25 cellular contexts compared by ENCODE assay signal in genomic region chr4:666436-666810, GRCh38. TPM values are rescaled to one million over a fixed set of nuclear protein-coding genes. Genes with fewer than 3 reads are reported as not detected.
"Had no signal": no experiment of that assay in that cellular context is flagged by ENCODE, and none has a peak within 500 bp of the region (broad histone marks: within the 10 kb centered on the region; RNA-seq: fewer than 3 reads in every experiment).

No MANE protein-coding gene starts in this region.

- H3K9me3 ChIP-seq: ascending aorta, colonic mucosa, esophagus squamous epithelium, gastrocnemius medialis, left lung, suprapubic skin, transverse colon, uterus had no signal

- H3K4me3 ChIP-seq: ascending aorta, colonic mucosa, esophagus squamous epithelium, gastrocnemius medialis, left lung, neural progenitor cell, suprapubic skin, transverse colon, uterus had no signal

- H2AFZ ChIP-seq: neural progenitor cell had no signal

- H3K27ac ChIP-seq: ascending aorta, brain microvascular endothelial cell, colonic mucosa, esophagus squamous epithelium, gastrocnemius medialis, left lung, neural progenitor cell, suprapubic skin, transverse colon, uterus had no signal

- H3K4me1 ChIP-seq: ascending aorta, colonic mucosa, uterus had no signal

- H3K4me2 ChIP-seq: neural progenitor cell had no signal

- H3K36me3 ChIP-seq: neural progenitor cell, uterus had no signal

- DNase-seq: activated B cell treated with CpG ODN at 0.5 μM for 24 hours; activated CD4-positive, alpha-beta T cell treated with anti-CD3 and anti-CD28 coated beads for 36 hours; activated CD4-positive, alpha-beta T cell treated with anti-CD3 and anti-CD28 coated beads, Interleukin-2, amount 50 U/mL, for 4 hours; activated CD8-positive, alpha-beta memory T cell treated with anti-CD3 and anti-CD28 coated beads, Interleukin-2, amount 50 U/mL, for 48 hours; activated naive CD4-positive, alpha-beta T cell treated with anti-CD3 and anti-CD28 coated beads for 36 hours; activated T-cell treated with anti-CD3 and anti-CD28 coated beads, Interleukin-2, amount 50 U/mL, for 48 hours; brain microvascular endothelial cell; colonic mucosa; esophagus squamous epithelium; gastrocnemius medialis; mammary epithelial cell; retina; stimulated activated CD4-positive, alpha-beta T cell treated with anti-CD3 and anti-CD28 coated beads, Interleukin-1b, Interleukin-23, amount 100 ng/mL, for 48 hours; stimulated activated naive CD8-positive, alpha-beta T cell treated with anti-CD3 and anti-CD28 coated beads, Interleukin-15, amount 100 ng/mL, for 72 hours; SW 1271; T-helper 17 cell; transverse colon; uterus had no signal

- H3K27me3 ChIP-seq: ascending aorta, colonic mucosa, neural progenitor cell, uterus had no signal

- H3K9ac ChIP-seq: neural progenitor cell had no signal

- ATAC-seq: activated CD4-positive, alpha-beta T cell treated with anti-CD3 and anti-CD28 coated beads for 36 hours; gastrocnemius medialis; left lung; naive thymus-derived CD8-positive, alpha-beta T cell; stimulated activated naive CD8-positive, alpha-beta T cell treated with anti-CD3 and anti-CD28 coated beads, Interleukin-15, amount 100 ng/mL, for 72 hours; T-helper 17 cell had no signal

RNA-seq across cellular contexts. Expression of gene ATP5ME, which starts 7.7 kb away (rescaled TPM):
- total RNA-seq: ascending aorta had no signal

RNA-seq across cellular contexts. Expression of gene SLC49A3, which starts 22.5 kb away (rescaled TPM):
- total RNA-seq: activated naive CD4-positive, alpha-beta T cell treated with anti-CD3 and anti-CD28 coated beads for 36 hours had no signal
- polyA plus RNA-seq: mammary epithelial cell had no signal

RNA-seq across cellular contexts. Expression of gene PDE6B, which starts 41.0 kb away (rescaled TPM):
- total RNA-seq: ascending aorta, gastrocnemius medialis, osteoblast had no signal
- polyA plus RNA-seq: keratinocyte, mammary epithelial cell had no signal
